In genomic region chr2:129910446-129911362, GRCh38 we compare ENCODE assay signal across 26 cellular contexts.
DNase-seq lines count a peak whose midpoint lies in the region; ATAC-seq and TF ChIP-seq lines count a peak whose summit lies in the region.
"Had no signal": no experiment of that assay in that cellular context is flagged by ENCODE, and none has a peak within 500 bp of the region (broad histone marks: within the 10 kb centered on the region; RNA-seq: fewer than 3 reads in every experiment).

No MANE protein-coding gene starts in this region.

- WGBS in H9 (ENCODE audit: extremely low coverage, insufficient read length, low lambda C conversion rate), result no CpG with 5 or more reads among the region's 10 CpGs
- WGBS in esophagus muscularis mucosa, result 79% methylated on average over 7 of the region's 10 CpGs
- WGBS in stomach, 5 donors, result 81 to 88% (median 84%) methylated on average over 3 to 10 of the region's 10 CpGs

- H3K36me3 ChIP-seq in esophagus muscularis mucosa (no peaks in the 10 kb centered on the region), stomach (no peaks in the 10 kb centered on the region)

- H3K27me3 Mint-ChIP-seq in H9 (ENCODE audit: low read depth) (peaks cover 8% of the 10 kb centered on the region), HFFc6 (ENCODE audit: insufficient read depth) (peaks cover 2% of the 10 kb centered on the region)

- intact Hi-C loops in esophagus muscularis mucosa (cut with DNase I), result no loop called here
- intact Hi-C loops in stomach (cut with DNase I; ENCODE audit: low total_unique reads), result no loop called here

- TF ChIP-seq POLR2A in esophagus muscularis mucosa (IDR thresholded peaks at IDR 0.05; ENCODE audit: low read depth) (no peak), stomach (IDR thresholded peaks at IDR 0.05) (no peak)

- H3K27ac ChIP-seq in H9 (ENCODE audit: insufficient read length, low read depth, low read length), result no peak overlapping the region
- no peak overlapping the region for H3K27ac ChIP-seq in esophagus muscularis mucosa (replicated peaks in 1 of 4)
- no peak overlapping the region for H3K27ac ChIP-seq in stomach
- H3K27ac ChIP-seq: 22Rv1 had no signal

- H2BK12ac ChIP-seq in H9 (ENCODE audit: insufficient read length, low read depth, low read length), result no peak overlapping the region

- H3K9me3 ChIP-seq in H9 (ENCODE audit: control insufficient read depth, low read depth, low read length) (no peaks in the 10 kb centered on the region), esophagus muscularis mucosa (no peaks in the 10 kb centered on the region), stomach (no peaks in the 10 kb centered on the region)

- ATAC-seq in GM21529 (IDR thresholded peaks at IDR 0.05; ENCODE audit: unreplicated experiment) (no peak), HG03378 (IDR thresholded peaks at IDR 0.05; ENCODE audit: unreplicated experiment) (no peak)
- ATAC-seq: K562 had no signal

- no peak overlapping the region for H3K4me2 ChIP-seq in H9 (ENCODE audit: insufficient read depth, insufficient read length, low read length)

- H3K36me3 Mint-ChIP-seq in H9 (ENCODE audit: insufficient read depth in 1 of 3, low read depth in 3 of 3) (no peaks in the 10 kb centered on the region), HFFc6 (ENCODE audit: low read depth) (no peaks in the 10 kb centered on the region)
- H3K36me3 Mint-ChIP-seq: CD14-positive monocyte; CD8-positive, alpha-beta memory T cell had no signal

- H2BK5ac ChIP-seq in H9 (ENCODE audit: insufficient read length, low read length), result no peak overlapping the region

- H3K9me3 Mint-ChIP-seq in H9, result no peaks in the 10 kb centered on the region; a peak in 1 of 5 replicates
- H3K9me3 Mint-ChIP-seq in HFFc6, result no peaks in the 10 kb centered on the region; the same call in 1 of the 2 replicates
- H3K9me3 Mint-ChIP-seq: CD14-positive monocyte had no signal

- TF ChIP-seq EP300 in esophagus muscularis mucosa (IDR thresholded peaks at IDR 0.05), result no peak
- no peak for TF ChIP-seq EP300 in stomach (IDR thresholded peaks at IDR 0.05)

- no peak overlapping the region for H4K91ac ChIP-seq in H9 (ENCODE audit: insufficient read length, low read depth, low read length)

- no peak overlapping the region for H2BK20ac ChIP-seq in H9 (ENCODE audit: low read depth, low read length, poor library complexity, severe bottlenecking)

- peaks cover 3% of the 10 kb centered on the region for H4K20me1 ChIP-seq in H9 (ENCODE audit: control insufficient read depth, insufficient read depth, insufficient read length)

- no peak overlapping the region for H3K56ac ChIP-seq in H9 (ENCODE audit: insufficient read length, low read depth, low read length)

- no peaks in the 10 kb centered on the region for H3K23me2 ChIP-seq in H9 (ENCODE audit: insufficient read length, low read depth, low read length, poor library complexity, severe bottlenecking)

- H3K4me1 Mint-ChIP-seq in H9, result peaks cover 12 to 19% of the 10 kb centered on the region in 2 experiments
- no peaks in the 10 kb centered on the region for H3K4me1 Mint-ChIP-seq in HFFc6 (ENCODE audit: low read depth)
- H3K4me1 Mint-ChIP-seq: B cell; CD14-positive monocyte; CD8-positive, alpha-beta memory T cell had no signal

- no peak overlapping the region for H2BK120ac ChIP-seq in H9 (ENCODE audit: low read depth, low read length, poor library complexity, severe bottlenecking)

- H2AFZ ChIP-seq in H9 (ENCODE audit: low read length), result no peak overlapping the region

- H2BK15ac ChIP-seq in H9 (ENCODE audit: low read depth, low read length), result no peak overlapping the region

- no peak overlapping the region for H3K4ac ChIP-seq in H9 (ENCODE audit: low read depth, low read length)

- no peak overlapping the region for H3K18ac ChIP-seq in H9 (ENCODE audit: insufficient read length, low read depth, low read length)

- no peak overlapping the region for H3T11ph ChIP-seq in H9 (ENCODE audit: low read length)

- H3K9ac ChIP-seq in H9 (ENCODE audit: extremely low read depth, insufficient read length, low read length), result no peak overlapping the region

- H3K14ac ChIP-seq in H9 (ENCODE audit: insufficient read depth, low read length), result no peak overlapping the region; the same call in 1 of the 2 replicates

- H3K23ac ChIP-seq in H9 (ENCODE audit: insufficient read length, low read depth, low read length), result no peak overlapping the region

- no peak overlapping the region for H4K8ac ChIP-seq in H9 (replicated peaks; ENCODE audit: insufficient read length, low read depth, low read length)

- no peak overlapping the region for H4K5ac ChIP-seq in H9 (ENCODE audit: insufficient read length, low read depth, low read length)

- H3K27me3 ChIP-seq in H9 (ENCODE audit: insufficient read depth, low read length), result no peaks in the 10 kb centered on the region; the same call in 1 of the 2 replicates
- peaks cover 0 to 18% (median 0%) of the 10 kb centered on the region in 4 donors for H3K27me3 ChIP-seq in esophagus muscularis mucosa
- peaks cover 0 to 27% (median 0%) of the 10 kb centered on the region in 3 donors for H3K27me3 ChIP-seq in stomach

- H3K79me2 ChIP-seq in H9 (ENCODE audit: insufficient read depth, low read length), result no peaks in the 10 kb centered on the region

- H3K4me3 Mint-ChIP-seq in H9, result no peak overlapping the region
- no peak overlapping the region for H3K4me3 Mint-ChIP-seq in HFFc6
- H3K4me3 Mint-ChIP-seq: B cell; CD14-positive monocyte; CD8-positive, alpha-beta memory T cell had no signal

- no peak overlapping the region for H2AK5ac ChIP-seq in H9 (ENCODE audit: insufficient read length, low read length)

- no peak overlapping the region for H3K4me3 ChIP-seq in esophagus muscularis mucosa
- H3K4me3 ChIP-seq in stomach, result no peak overlapping the region
- H3K4me3 ChIP-seq: K562 had no signal

- peak; percentile 33 for DNase-seq in activated CD8-positive, alpha-beta memory T cell treated with anti-CD3 and anti-CD28 coated beads for 24 hours
- no peak for DNase-seq in activated CD8-positive, alpha-beta memory T cell treated with anti-CD3 and anti-CD28 coated beads, Interleukin-2, amount 50 U/mL, for 4 hours
- DNase-seq in H9 (peak; percentile 12), esophagus muscularis mucosa (ENCODE audit: extremely low spot score) (peak; percentile 85), stomach (peak; percentile 21), HFFc6 (no peak)
- DNase-seq: CD8-positive, alpha-beta memory T cell; DMS 273 treated with DMSO at 0.1 percent for 48 hours; DMS79; EL; GDM1; GOT3; Kasumi-1; NCI-H1092 treated with DMSO at 0.1 percent for 48 hours; NCI-H1436 treated with DMSO at 0.1 percent for 48 hours; NCI-H187 treated with DMSO at 0.1 percent for 48 hours; NCI-H2107; NCI-H446; NCI-H524 treated with DMSO at 0.1 percent for 48 hours; NCI-H774 had no signal

- TF ChIP-seq CTCF in H9 (conservative IDR thresholded peaks at IDR 0.05) (no peak), esophagus muscularis mucosa (IDR thresholded peaks at IDR 0.05) (no peak), stomach (IDR thresholded peaks at IDR 0.05) (no peak), HFFc6 (IDR thresholded peaks at IDR 0.05) (no peak)

- H3K79me1 ChIP-seq in H9 (ENCODE audit: insufficient read depth, low read depth, low read length, poor library complexity, severe bottlenecking), result no peaks in the 10 kb centered on the region

- peak overlapping the region in 2 of 3 experiments; percentile 75 to 77; a peak in 4 of 7 replicates for H3K27ac Mint-ChIP-seq in H9
- H3K27ac Mint-ChIP-seq in HFFc6, result no peak overlapping the region
- H3K27ac Mint-ChIP-seq: B cell; CD14-positive monocyte; CD8-positive, alpha-beta memory T cell had no signal

- H3K4me1 ChIP-seq in H9 (ENCODE audit: insufficient read depth, low read length), result no peaks in the 10 kb centered on the region
- H3K4me1 ChIP-seq in esophagus muscularis mucosa, result no peaks in the 10 kb centered on the region
- no peaks in the 10 kb centered on the region for H3K4me1 ChIP-seq in stomach

Comparison
In these comparisons a context has a peak if more than half of its experiments do, and no peak if none do; other contexts are left out.
1. DNase-seq: peak in activated CD8-positive, alpha-beta memory T cell treated with anti-CD3 and anti-CD28 coated beads for 24 hours (single experiment), H9 (single experiment), esophagus muscularis mucosa (single experiment) and stomach (single experiment); none in activated CD8-positive, alpha-beta memory T cell treated with anti-CD3 and anti-CD28 coated beads, Interleukin-2, amount 50 U/mL, for 4 hours (single experiment) and HFFc6 (single experiment).